8 cellular contexts compared by ENCODE assay signal in the genomic region with DNA sequence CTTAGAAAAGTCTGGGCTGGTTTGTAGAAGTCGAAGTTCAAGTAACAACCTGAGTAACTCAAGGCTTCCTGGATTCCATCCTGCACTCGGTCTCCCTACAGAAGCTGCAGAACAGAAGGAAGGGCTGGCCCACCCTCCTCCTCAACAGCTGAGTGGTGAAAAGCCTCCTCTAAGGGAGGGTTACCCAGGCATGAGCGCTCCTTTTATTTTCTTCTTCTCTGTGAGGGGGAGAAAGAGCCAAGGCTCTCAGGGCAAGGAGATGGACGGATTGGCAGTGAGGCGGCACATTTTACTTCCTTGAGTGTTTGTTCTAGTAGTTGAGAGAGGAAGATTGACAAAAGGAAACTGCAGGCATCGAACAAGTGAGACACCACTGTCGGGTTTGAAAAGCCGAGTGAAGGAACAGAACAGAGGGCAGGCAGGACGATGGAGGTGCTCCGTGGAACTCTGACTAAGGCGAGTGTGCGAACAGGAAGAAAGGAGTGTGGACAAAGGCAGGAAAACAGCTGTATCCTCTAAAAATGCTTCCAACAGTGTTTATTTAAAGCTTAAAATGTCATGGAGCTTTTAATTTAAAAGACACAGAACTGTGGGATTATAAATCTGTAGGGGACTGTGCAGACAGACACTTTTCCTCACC. TPM values are rescaled to one million over a fixed set of nuclear protein-coding genes. Genes with fewer than 3 reads are reported as not detected.
DNase-seq lines count a peak whose midpoint lies in the region; ATAC-seq and TF ChIP-seq lines count a peak whose summit lies in the region.

No MANE protein-coding gene starts in this region.

- peaks cover 0 to 31% (median 7%) of the 10 kb centered on the region in 9 donors for H3K4me1 ChIP-seq in heart right ventricle
- no peaks in the 10 kb centered on the region for H3K4me1 ChIP-seq in uterus

- no peak overlapping the region for H3K4me3 Mint-ChIP-seq in mesothelial cell of epicardium

- H3K27ac Mint-ChIP-seq in mesothelial cell of epicardium, result peak overlapping the region; percentile 57

- ATAC-seq in heart right ventricle (peak in 4 of 8 donors; percentile 33 to 61 (median 45)), Right ventricle myocardium superior (ENCODE audit: poor library complexity) (no peak), HG02759 (IDR thresholded peaks at IDR 0.05; ENCODE audit: unreplicated experiment) (no peak), HG03378 (IDR thresholded peaks at IDR 0.05; ENCODE audit: unreplicated experiment) (no peak)

- H3K9me3 Mint-ChIP-seq in mesothelial cell of epicardium, result no peaks in the 10 kb centered on the region

- H3K27me3 ChIP-seq in heart right ventricle (no peaks in the 10 kb centered on the region), uterus (no peaks in the 10 kb centered on the region)

- TF ChIP-seq CTCF in heart right ventricle (IDR thresholded peaks at IDR 0.05) (no peak), mesothelial cell of epicardium (IDR thresholded peaks at IDR 0.05; ENCODE audit: unreplicated experiment) (no peak), uterus (IDR thresholded peaks at IDR 0.05) (no peak)

- intact Hi-C loops in heart right ventricle (cut with DNase I) (no loop called here), Right ventricle myocardium superior (cut with DNase I) (no loop called here), uterus (cut with DNase I; ENCODE audit: low total_unique reads) (no loop called here)

- H3K4me1 Mint-ChIP-seq in mesothelial cell of epicardium, result peaks cover 21% of the 10 kb centered on the region

- WGBS in heart right ventricle, 2 donors, result 31 to 44% methylated on average over 12 of the region's 12 CpGs

- H3K27ac ChIP-seq in heart right ventricle (peak overlapping the region in 7 of 10 donors; percentile 19 to 64 (median 39)), caudate nucleus (ENCODE audit: low read depth, low read length) (peak overlapping the region; percentile 22), uterus (peak overlapping the region; percentile 37 to 42)

- H3K9me3 ChIP-seq in heart right ventricle (no peaks in the 10 kb centered on the region), uterus (no peaks in the 10 kb centered on the region)

- no peak for DNase-seq in heart right ventricle
- DNase-seq in Right ventricle myocardium superior, result no peak
- peak in 4 of 61 donors; percentile 1 to 5 (median 3) for DNase-seq in caudate nucleus (lab: John Stamatoyannopoulos, UW)
- DNase-seq in mesothelial cell of epicardium (ENCODE audit: low spot score in 2 of 2, unreplicated experiment in 2 of 2), result no peak
- no peak for DNase-seq in uterus
- DNase-seq in NCI-H1694 (lab: John Stamatoyannopoulos, UW), result no peak

- H3K36me3 ChIP-seq in heart right ventricle (peaks cover 0 to 16% (median 0%) of the 10 kb centered on the region in 9 donors), uterus (no peaks in the 10 kb centered on the region)

- peak overlapping the region in 4 of 10 donors; percentile 10 to 37 (median 20) for H3K4me3 ChIP-seq in heart right ventricle
- peak overlapping the region in 1 of 2 donors; percentile 12 for H3K4me3 ChIP-seq in uterus

- peaks cover 11% of the 10 kb centered on the region for H3K36me3 Mint-ChIP-seq in mesothelial cell of epicardium

- H3K27me3 Mint-ChIP-seq in mesothelial cell of epicardium (ENCODE audit: low read depth), result no peaks in the 10 kb centered on the region

- TF ChIP-seq POLR2A in uterus (IDR thresholded peaks at IDR 0.05), result no peak

RNA-seq across cellular contexts. Expression of a gene that starts 38.4 kb away (rescaled TPM):
- total RNA-seq in heart right ventricle (1 to 10 TPM; 4.5 to 7.9 (median 5.7) TPM), Right ventricle myocardium superior (4.3 TPM), mesothelial cell of epicardium (4.2 to 4.5 TPM (median 4.4 TPM) in 3 replicates), uterus (1 to 10 TPM; 3.5 to 7.4 (median 6.2) TPM)
- polyA plus RNA-seq in heart right ventricle, result 1 to 10 TPM; 1.2 to 2.5 TPM

RNA-seq across cellular contexts. Expression of a gene that starts 38.8 kb away (rescaled TPM):
- 10 to 100 TPM; 17.1 to 27.0 (median 22.9) TPM for total RNA-seq in heart right ventricle
- polyA plus RNA-seq in heart right ventricle, result 10 to 100 TPM in 1 of 2 donors, 1 to 10 TPM in 1; 9.1 to 15.3 TPM
- 21.6 TPM for total RNA-seq in Right ventricle myocardium superior
- 41.4 to 45.6 TPM (median 44.5 TPM) in 3 replicates for total RNA-seq in mesothelial cell of epicardium
- 10 to 100 TPM; 11.4 to 32.3 (median 14.5) TPM for total RNA-seq in uterus
